Comparison of ENCODE assay signal across 34 cellular contexts in genomic region chr4:19645589-19645988, GRCh38.
"Had no signal": no experiment of that assay in that cellular context is flagged by ENCODE, and none has a peak within 500 bp of the region (broad histone marks: within the 10 kb centered on the region; RNA-seq: fewer than 3 reads in every experiment).

No MANE protein-coding gene starts in this region.

- DNase-seq: activated B cell treated with CpG ODN at 0.5 μM for 24 hours; activated CD4-positive, alpha-beta memory T cell treated with anti-CD3 and anti-CD28 coated beads for 36 hours; activated CD4-positive, alpha-beta T cell treated with anti-CD3 and anti-CD28 coated beads for 4 hours; activated CD4-positive, alpha-beta T cell treated with anti-CD3 and anti-CD28 coated beads, Interleukin-2, amount 10 ng/mL, durations not matched to agents 24 days and 14 days; activated CD4-positive, alpha-beta T cell treated with anti-CD3 and anti-CD28 coated beads, Interleukin-2, amount 50 U/mL, for 1 hour; activated CD4-positive, alpha-beta T cell treated with anti-CD3 and anti-CD28 coated beads, Interleukin-2, amount 50 U/mL, for 4 hours; activated CD4-positive, CD25-positive, alpha-beta regulatory T cell treated with anti-CD3 and anti-CD28 coated beads, Interleukin-2, amount 50 U/mL, for 72 hours; activated CD8-positive, alpha-beta memory T cell treated with anti-CD3 and anti-CD28 coated beads, Interleukin-2, amount 50 U/mL, for 4 hours; activated CD8-positive, alpha-beta T cell treated with anti-CD3 and anti-CD28 coated beads for 36 hours; activated effector memory CD4-positive, alpha-beta T cell treated with anti-CD3 and anti-CD28 coated beads, Interleukin-2, amount 50 U/mL, for 16 hours; activated gamma-delta T cell treated with Interleukin-2 at 50 U/mL for 16 hours; activated naive CD4-positive, alpha-beta T cell; activated naive CD4-positive, alpha-beta T cell treated with anti-CD3 and anti-CD28 coated beads for 36 hours; activated naive CD4-positive, alpha-beta T cell treated with anti-CD3 and anti-CD28 coated beads, Interleukin-2, amount 50 U/mL, for 16 hours; activated naive CD8-positive, alpha-beta T cell treated with anti-CD3 and anti-CD28 coated beads for 36 hours; activated T-cell treated with anti-CD3 and anti-CD28 coated beads for 4 hours; activated T-cell treated with anti-CD3 and anti-CD28 coated beads, Interleukin-2, amount 50 U/mL, for 1 hour; activated T-cell treated with anti-CD3 and anti-CD28 coated beads, Interleukin-2, amount 50 U/mL, for 4 hours; activated T-cell treated with anti-CD3 and anti-CD28 coated beads, Interleukin-2, amount 50 U/mL, for 72 hours; adrenal gland; aorta; body of pancreas; brain microvascular endothelial cell; central memory CD4-positive, alpha-beta T cell; T-cell; T-helper 2 cell; T-helper 9 cell had no signal

- ATAC-seq: activated CD8-positive, alpha-beta T cell treated with anti-CD3 and anti-CD28 coated beads for 36 hours; activated naive CD4-positive, alpha-beta T cell treated with anti-CD3 and anti-CD28 coated beads, Interleukin-2, amount 50 U/mL, for 72 hours; activated T-cell treated with anti-CD3 and anti-CD28 coated beads, Interleukin-2, amount 50 U/mL, for 4 hours; activated T-cell treated with anti-CD3 and anti-CD28 coated beads, Interleukin-2, amount 50 U/mL, for 72 hours; activated T-helper 17 cell treated with anti-CD3 and anti-CD28 coated beads, Interleukin-2, amount 50 U/mL, for 72 hours; body of pancreas; T-cell had no signal

- H3K27ac Mint-ChIP-seq: activated B cell treated with CpG ODN at 0.5 μM for 24 hours; activated CD4-positive, alpha-beta memory T cell treated with anti-CD3 and anti-CD28 coated beads for 36 hours; activated CD4-positive, alpha-beta T cell treated with anti-CD3 and anti-CD28 coated beads, Interleukin-2, amount 10 ng/mL, durations not matched to agents 24 days and 14 days; activated CD8-positive, alpha-beta T cell treated with anti-CD3 and anti-CD28 coated beads for 36 hours; activated naive CD4-positive, alpha-beta T cell treated with anti-CD3 and anti-CD28 coated beads for 36 hours; activated naive CD4-positive, alpha-beta T cell treated with anti-CD3 and anti-CD28 coated beads, Interleukin-2, amount 50 U/mL, for 72 hours; activated naive CD8-positive, alpha-beta T cell treated with anti-CD3 and anti-CD28 coated beads for 36 hours; activated T-cell treated with anti-CD3 and anti-CD28 coated beads, Interleukin-2, amount 50 U/mL, for 72 hours; activated T-helper 1 cell treated with anti-CD3 and anti-CD28 coated beads, Interleukin-12 subunit alpha, Interleukin-12 subunit beta, Interleukin-2, Interleukin-4 antibody, amounts not matched to agents 30 ng/mL and 10 ng/mL and 1 ng/mL, durations not matched to agents 14 hours and 24 hours and 36 hours; activated T-helper 17 cell treated with anti-CD3 and anti-CD28 coated beads, Interleukin-2, amount 50 U/mL, for 72 hours; T-cell; T-helper 1 cell treated with Interleukin-12 subunit alpha and Interleukin-12 subunit beta and Interleukin-4 antibody, amounts not matched to agents 30 μg/mL and 1 μg/mL, for 36 hours; T-helper 2 cell treated with Interferon-gamma antibody and Interleukin-4, amounts not matched to agents 5 μg/mL and 100 μg/mL, for 36 hours had no signal

- H3K36me3 Mint-ChIP-seq: activated CD4-positive, alpha-beta memory T cell treated with anti-CD3 and anti-CD28 coated beads for 36 hours; activated naive CD4-positive, alpha-beta T cell treated with anti-CD3 and anti-CD28 coated beads, Interleukin-2, amount 50 U/mL, for 72 hours; activated naive CD8-positive, alpha-beta T cell treated with anti-CD3 and anti-CD28 coated beads for 36 hours; T-cell had no signal

- H3K4me1 ChIP-seq: adrenal gland, body of pancreas, breast epithelium had no signal

- H3K27me3 Mint-ChIP-seq: activated B cell treated with CpG ODN at 0.5 μM for 24 hours; activated CD4-positive, alpha-beta memory T cell treated with anti-CD3 and anti-CD28 coated beads for 36 hours; activated CD4-positive, alpha-beta T cell treated with anti-CD3 and anti-CD28 coated beads, Interleukin-2, amount 10 ng/mL, durations not matched to agents 24 days and 14 days; activated CD8-positive, alpha-beta T cell treated with anti-CD3 and anti-CD28 coated beads for 36 hours; activated naive CD8-positive, alpha-beta T cell treated with anti-CD3 and anti-CD28 coated beads for 36 hours; activated T-helper 17 cell treated with anti-CD3 and anti-CD28 coated beads, Interleukin-2, amount 50 U/mL, for 72 hours; T-cell had no signal

- H3K9me3 ChIP-seq: adrenal gland, body of pancreas had no signal

- H3K27ac ChIP-seq: adrenal gland, body of pancreas, brain microvascular endothelial cell, breast epithelium, VCaP had no signal

- H3K4me3 Mint-ChIP-seq: activated B cell treated with CpG ODN at 0.5 μM for 24 hours; activated CD4-positive, alpha-beta memory T cell treated with anti-CD3 and anti-CD28 coated beads for 36 hours; activated CD4-positive, alpha-beta T cell treated with anti-CD3 and anti-CD28 coated beads, Interleukin-2, amount 10 ng/mL, durations not matched to agents 24 days and 14 days; activated CD8-positive, alpha-beta T cell treated with anti-CD3 and anti-CD28 coated beads for 36 hours; activated naive CD4-positive, alpha-beta T cell treated with anti-CD3 and anti-CD28 coated beads for 36 hours; activated naive CD8-positive, alpha-beta T cell treated with anti-CD3 and anti-CD28 coated beads for 36 hours; activated T-cell treated with anti-CD3 and anti-CD28 coated beads, Interleukin-2, amount 50 U/mL, for 4 hours; activated T-cell treated with anti-CD3 and anti-CD28 coated beads, Interleukin-2, amount 50 U/mL, for 72 hours; activated T-helper 1 cell treated with anti-CD3 and anti-CD28 coated beads, Interleukin-12 subunit alpha, Interleukin-12 subunit beta, Interleukin-2, Interleukin-4 antibody, amounts not matched to agents 30 ng/mL and 10 ng/mL and 1 ng/mL, durations not matched to agents 14 hours and 24 hours and 36 hours; activated T-helper 17 cell treated with anti-CD3 and anti-CD28 coated beads, Interleukin-2, amount 50 U/mL, for 72 hours; T-cell; T-helper 1 cell treated with Interleukin-12 subunit alpha and Interleukin-12 subunit beta and Interleukin-4 antibody, amounts not matched to agents 30 μg/mL and 1 μg/mL, for 36 hours; T-helper 2 cell treated with Interferon-gamma antibody and Interleukin-4, amounts not matched to agents 5 μg/mL and 100 μg/mL, for 36 hours had no signal

- H3K36me3 ChIP-seq: adrenal gland, brain microvascular endothelial cell had no signal

- H3K4me1 Mint-ChIP-seq: activated B cell treated with CpG ODN at 0.5 μM for 24 hours; activated CD4-positive, alpha-beta T cell treated with anti-CD3 and anti-CD28 coated beads, Interleukin-2, amount 10 ng/mL, durations not matched to agents 24 days and 14 days; activated naive CD8-positive, alpha-beta T cell treated with anti-CD3 and anti-CD28 coated beads for 36 hours; activated T-helper 17 cell treated with anti-CD3 and anti-CD28 coated beads, Interleukin-2, amount 50 U/mL, for 72 hours; T-cell had no signal

- H3K4me3 ChIP-seq: adrenal gland, body of pancreas, breast epithelium had no signal

- H3K27me3 ChIP-seq: adrenal gland, body of pancreas, brain microvascular endothelial cell, breast epithelium had no signal
